22 cellular contexts compared by ENCODE assay signal in the genomic region with DNA sequence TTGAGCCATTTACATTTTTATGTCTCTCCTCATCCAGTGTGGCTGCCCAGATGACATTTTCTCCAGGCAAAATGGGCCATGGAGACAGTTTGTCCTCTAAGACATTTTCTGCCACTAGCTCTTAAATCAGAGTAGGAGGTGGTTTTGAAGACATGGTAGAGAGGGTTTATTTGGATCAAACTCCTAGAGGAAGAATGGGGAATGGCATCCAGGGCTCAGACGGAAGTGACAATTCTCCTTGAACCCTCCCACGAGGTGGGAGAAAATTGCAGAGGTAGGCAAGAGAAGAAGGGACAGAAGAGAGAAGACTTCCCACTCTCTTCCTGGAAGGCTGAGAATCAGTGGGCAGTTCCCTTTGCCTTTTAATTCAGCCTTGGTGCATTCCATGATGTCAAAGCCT.
DNase-seq lines count a peak whose midpoint lies in the region; ATAC-seq, FAIRE-seq and TF ChIP-seq lines count a peak whose summit lies in the region.
"Had no signal": no experiment of that assay in that cellular context is flagged by ENCODE, and none has a peak within 500 bp of the region (broad histone marks: within the 10 kb centered on the region; RNA-seq: fewer than 3 reads in every experiment).

No MANE protein-coding gene starts in this region.

- H3K79me1 ChIP-seq in H1 (ENCODE audit: low read depth, low read length): no peaks in the 10 kb centered on the region

- no peak overlapping the region for H2BK15ac ChIP-seq in H1 (ENCODE audit: low read length)

- H3K56ac ChIP-seq in H1 (replicated peaks; ENCODE audit: insufficient read length, low read depth, low read length): no peak overlapping the region

- TF ChIP-seq EP300 in H1 (IDR thresholded peaks at IDR 0.05; ENCODE audit: borderline replicate concordance in 1 of 2, low read depth in 2 of 2, low read length in 2 of 2): no peak

- H3K4me2 ChIP-seq in GM23338 (no peak overlapping the region), H1 (ENCODE audit: insufficient read depth in 1 of 2, low read depth in 2 of 2, low read length in 2 of 2) (no peak overlapping the region)
- H3K4me2 ChIP-seq: A549 had no signal

- CTCF ChIA-PET in H1 (lab: Charles Lee; ENCODE audit: partially characterized antibody): interaction anchor here (0.6 to 4.1 kb wide), 11 partner anchors 10 to 299 kb away, joined by 3 to 25 read pairs (median 4); no protein-coding TSS in a partner anchor

- H3K23ac ChIP-seq in H1 (ENCODE audit: insufficient read length): no peak overlapping the region

- no peak overlapping the region for H2BK120ac ChIP-seq in H1 (replicated peaks; ENCODE audit: low read depth, low read length)

- H3K4me1 Mint-ChIP-seq in GM23338 (no peaks in the 10 kb centered on the region), type B pancreatic cell (ENCODE audit: unreplicated experiment) (no peaks in the 10 kb centered on the region)
- H3K4me1 Mint-ChIP-seq: CD4-positive, CD25-positive, alpha-beta regulatory T cell had no signal

- no peak for TF ChIP-seq POLR2A in H1 (IDR thresholded peaks at IDR 0.05; ENCODE audit: control extremely low read depth in 1 of 2, low read depth in 2 of 2, low read length in 2 of 2)

- H3K27me3 Mint-ChIP-seq in GM23338 (ENCODE audit: insufficient read depth, low read depth, poor library complexity): peaks cover 3% of the 10 kb centered on the region
- peaks cover 6% of the 10 kb centered on the region for H3K27me3 Mint-ChIP-seq in type B pancreatic cell
- H3K27me3 Mint-ChIP-seq: CD4-positive, CD25-positive, alpha-beta regulatory T cell had no signal

- H4K5ac ChIP-seq in H1 (ENCODE audit: insufficient read length, low read depth, low read length): no peak overlapping the region

- H3K18ac ChIP-seq in H1 (ENCODE audit: extremely low read depth, low read length): no peak overlapping the region

- ATAC-seq in GM23338 (no peak), GM19328 (IDR thresholded peaks at IDR 0.05; ENCODE audit: unreplicated experiment) (no peak)
- ATAC-seq: A549, PC-3 had no signal

- no peak overlapping the region for H4K91ac ChIP-seq in H1 (replicated peaks; ENCODE audit: insufficient read length, low read length)

- no peak overlapping the region for H3K14ac ChIP-seq in H1 (ENCODE audit: insufficient read length)

- H3K4me3 Mint-ChIP-seq in GM23338 (no peak overlapping the region), type B pancreatic cell (no peak overlapping the region)
- H3K4me3 Mint-ChIP-seq: CD4-positive, CD25-positive, alpha-beta regulatory T cell had no signal

- H2BK20ac ChIP-seq in H1 (ENCODE audit: low read length): no peak overlapping the region

- no peak overlapping the region for H2BK5ac ChIP-seq in H1 (ENCODE audit: low read depth, low read length)

- H3K23me2 ChIP-seq in H1 (ENCODE audit: low read depth, low read length): no peaks in the 10 kb centered on the region

- H3K9me3 ChIP-seq in H1 (ENCODE audit: insufficient read depth in 2 of 2, low read depth in 1 of 2, low read length in 1 of 2): peaks cover 5 to 6% of the 10 kb centered on the region in 2 experiments; a peak in 3 of 4 replicates
- H3K9me3 ChIP-seq: A549, BE2C had no signal

- TF ChIP-seq RAD21 in H1 (IDR thresholded peaks at IDR 0.05 in 1 of 2, conservative IDR thresholded peaks at IDR 0.05 in 1 of 2; ENCODE audit: low read depth in 2 of 2, low read length in 2 of 2): no peak

- POLR2A ChIA-PET in H1 (lab: Charles Lee; ENCODE audit: partially characterized antibody): interaction anchor here (1.2 to 1.4 kb wide), 2 partner anchors 8 to 79 kb away, joined by 3 to 4 read pairs; no protein-coding TSS in a partner anchor

- H3K27me3 ChIP-seq in GM23338 (ENCODE audit: insufficient read depth) (no peaks in the 10 kb centered on the region), H1 (replicated peaks in 1 of 4; ENCODE audit: control insufficient read depth in 3 of 4, extremely low read depth in 1 of 4, insufficient read depth in 3 of 4, low read length in 3 of 4) (no peaks in the 10 kb centered on the region)
- H3K27me3 ChIP-seq: BE2C, MG63 had no signal

- H3K79me2 ChIP-seq in GM23338 (replicated peaks; ENCODE audit: insufficient read depth): no peaks in the 10 kb centered on the region
- no peaks in the 10 kb centered on the region for H3K79me2 ChIP-seq in H1 (ENCODE audit: control insufficient read depth in 1 of 2, insufficient read depth in 2 of 2, low read length in 2 of 2)

- no peak overlapping the region for H3K27ac ChIP-seq in GM23338 (ENCODE audit: low read depth)
- no peak overlapping the region for H3K27ac ChIP-seq in H1 (ENCODE audit: low read depth, low read length)
- H3K27ac ChIP-seq: A549, GM23248, SK-N-MC had no signal

- DNase-seq in GM23338 (ENCODE audit: low spot score): peak; percentile 9
- DNase-seq in SK-MEL-5 (ENCODE audit: low read depth, low spot score): peak; percentile 9
- no peak for DNase-seq in H1 (ENCODE audit: low read depth in 1 of 2, low spot score in 2 of 2)
- DNase-seq in type B pancreatic cell (ENCODE audit: extremely low spot score, unreplicated experiment): no peak
- DNase-seq in GM13977 (ENCODE audit: low spot score): no peak
- no peak for DNase-seq in mucosa of gallbladder (ENCODE audit: low spot score)
- DNase-seq: BE2C; CD4-positive, CD25-positive, alpha-beta regulatory T cell; EL; GF-D8; GM23248; MG63; NCI-H1417; NCI-H187; NCI-H446; NCI-H526; PC-3; RPMI8226; SHP77 had no signal

- H3K9ac ChIP-seq in H1 (replicated peaks in 1 of 4; ENCODE audit: extremely low read depth in 1 of 4, low read depth in 3 of 4, low read length in 3 of 4): no peak overlapping the region
- H3K9ac ChIP-seq: GM23248 had no signal

- peaks cover 9% of the 10 kb centered on the region; the same call in 2 of the 3 replicates for H3K36me3 Mint-ChIP-seq in GM23338 (ENCODE audit: low read depth)
- no peaks in the 10 kb centered on the region for H3K36me3 Mint-ChIP-seq in type B pancreatic cell
- H3K36me3 Mint-ChIP-seq: CD4-positive, CD25-positive, alpha-beta regulatory T cell had no signal

- TF ChIP-seq CTCF in GM23338 (conservative IDR thresholded peaks at IDR 0.05; ENCODE audit: low read depth in 2 of 2) (peak in 1 of 2 experiments; percentile 25; a peak in 3 of 4 replicates), H1 (IDR thresholded peaks at IDR 0.05; ENCODE audit: control extremely low read depth in 1 of 3, insufficient read depth in 1 of 3, low read depth in 1 of 3, low read length in 3 of 3) (peak in 1 of 3 experiments; percentile 38; a peak in 1 of 4 replicates), type B pancreatic cell (conservative IDR thresholded peaks at IDR 0.05) (peak; percentile 25), GM13977 (IDR thresholded peaks at IDR 0.05; ENCODE audit: extremely low read depth, insufficient read depth, missing control alignments) (no peak)

- H3K36me3 ChIP-seq in GM23338 (ENCODE audit: insufficient read depth) (no peaks in the 10 kb centered on the region), H1 (ENCODE audit: control insufficient read depth in 2 of 4, insufficient read depth in 4 of 4, low read length in 3 of 4) (no peaks in the 10 kb centered on the region)
- H3K36me3 ChIP-seq: BE2C, MG63 had no signal

- in situ Hi-C loops in SK-MEL-5 (cut with HindIII; ENCODE audit: low pct_unique_long_range_greater_than_20kb, low sequenced_read_pairs): no loop called here
- in situ Hi-C loops in GM13977 (cut with MboI; ENCODE audit: low pct_unique_long_range_greater_than_20kb, low sequenced_read_pairs, unreplicated experiment): no loop called here

- no peak overlapping the region for H3K27ac Mint-ChIP-seq in GM23338
- no peak overlapping the region for H3K27ac Mint-ChIP-seq in type B pancreatic cell
- H3K27ac Mint-ChIP-seq: CD4-positive, CD25-positive, alpha-beta regulatory T cell had no signal

- H4K20me1 ChIP-seq in GM23338 (replicated peaks; ENCODE audit: insufficient read depth) (no peaks in the 10 kb centered on the region), H1 (replicated peaks in 1 of 2; ENCODE audit: control insufficient read depth in 1 of 2, insufficient read depth in 2 of 2, low read length in 2 of 2) (no peaks in the 10 kb centered on the region)

- H2AFZ ChIP-seq in GM23338 (no peak overlapping the region), H1 (ENCODE audit: low read length) (no peak overlapping the region)
- H2AFZ ChIP-seq: GM23248 had no signal

- H3F3A ChIP-seq in GM23338 (replicated peaks; ENCODE audit: low read depth): no peaks in the 10 kb centered on the region

- peaks cover 10% of the 10 kb centered on the region for H3K9me2 ChIP-seq in GM23338 (ENCODE audit: insufficient read depth)

- H3K4ac ChIP-seq in H1 (replicated peaks; ENCODE audit: insufficient read length, low read depth, low read length): no peak overlapping the region

- no peak overlapping the region for H3K4me3 ChIP-seq in GM23338
- H3K4me3 ChIP-seq in H1 (ENCODE audit: extremely low read depth in 1 of 4, insufficient read depth in 2 of 4, low read depth in 3 of 4, low read length in 4 of 4): no peak overlapping the region
- H3K4me3 ChIP-seq: A549, GM23248, MG63, SK-N-MC had no signal

- no peaks in the 10 kb centered on the region for H3K4me1 ChIP-seq in GM23338 (ENCODE audit: insufficient read depth)
- H3K4me1 ChIP-seq in H1 (replicated peaks in 1 of 4; ENCODE audit: control insufficient read depth in 3 of 4, insufficient read depth in 4 of 4, low read length in 3 of 4): no peaks in the 10 kb centered on the region
- H3K4me1 ChIP-seq: A549, BE2C had no signal

- FAIRE-seq in H1 (lab: Jason Lieb, UNC): peak; percentile 60
- FAIRE-seq: A549 had no signal

- no peak overlapping the region for H2BK12ac ChIP-seq in H1 (ENCODE audit: low read depth, low read length)

- peaks cover 20% of the 10 kb centered on the region for H3K9me3 Mint-ChIP-seq in GM23338
- no peaks in the 10 kb centered on the region for H3K9me3 Mint-ChIP-seq in type B pancreatic cell

- H4K8ac ChIP-seq in H1 (ENCODE audit: extremely low read depth, insufficient read depth, low read length): no peak overlapping the region

- 71% methylated on average over 2 of the region's 2 CpGs; no CpG with 5 or more reads in 1 of the 2 experiments for WGBS in H1 (ENCODE audit: extremely low coverage in 1 of 2, insufficient coverage in 1 of 2, insufficient read length in 1 of 2, insufficient replicate concordance in 2 of 2, low coverage in 1 of 2, low lambda C conversion rate in 2 of 2, missing lambda C conversion rate in 1 of 2), 2 experiments

- H2AK5ac ChIP-seq in H1 (ENCODE audit: low read depth, low read length): no peak overlapping the region

TF ChIP-seq in H1, 55 proteins besides CTCF, POLR2A, EP300 and RAD21 (continues in another document):
- TF ChIP-seq, protein P1, sequence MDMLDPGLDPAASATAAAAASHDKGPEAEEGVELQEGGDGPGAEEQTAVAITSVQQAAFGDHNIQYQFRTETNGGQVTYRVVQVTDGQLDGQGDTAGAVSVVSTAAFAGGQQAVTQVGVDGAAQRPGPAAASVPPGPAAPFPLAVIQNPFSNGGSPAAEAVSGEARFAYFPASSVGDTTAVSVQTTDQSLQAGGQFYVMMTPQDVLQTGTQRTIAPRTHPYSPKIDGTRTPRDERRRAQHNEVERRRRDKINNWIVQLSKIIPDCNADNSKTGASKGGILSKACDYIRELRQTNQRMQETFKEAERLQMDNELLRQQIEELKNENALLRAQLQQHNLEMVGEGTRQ (IDR thresholded peaks at IDR 0.05; ENCODE audit: low read length): no peak
- TF ChIP-seq MAFK (IDR thresholded peaks at IDR 0.05; ENCODE audit: low read depth, low read length) (no peak), JUN (IDR thresholded peaks at IDR 0.05; ENCODE audit: low read depth, low read length) (no peak), HDAC2 (IDR thresholded peaks at IDR 0.05; ENCODE audit: borderline replicate concordance in 1 of 2, low read depth in 2 of 2, low read length in 2 of 2) (no peak)

Comparison
In these comparisons a context has a peak if more than half of its experiments do, and no peak if none do; other contexts are left out.
1. DNase-seq: peak in GM23338 (single experiment) and SK-MEL-5 (single experiment); none in H1 (0 of 2), type B pancreatic cell (single experiment), GM13977 (single experiment) and mucosa of gallbladder (single experiment).